ENCODE assay signal across 8 cellular contexts in the genomic region with DNA sequence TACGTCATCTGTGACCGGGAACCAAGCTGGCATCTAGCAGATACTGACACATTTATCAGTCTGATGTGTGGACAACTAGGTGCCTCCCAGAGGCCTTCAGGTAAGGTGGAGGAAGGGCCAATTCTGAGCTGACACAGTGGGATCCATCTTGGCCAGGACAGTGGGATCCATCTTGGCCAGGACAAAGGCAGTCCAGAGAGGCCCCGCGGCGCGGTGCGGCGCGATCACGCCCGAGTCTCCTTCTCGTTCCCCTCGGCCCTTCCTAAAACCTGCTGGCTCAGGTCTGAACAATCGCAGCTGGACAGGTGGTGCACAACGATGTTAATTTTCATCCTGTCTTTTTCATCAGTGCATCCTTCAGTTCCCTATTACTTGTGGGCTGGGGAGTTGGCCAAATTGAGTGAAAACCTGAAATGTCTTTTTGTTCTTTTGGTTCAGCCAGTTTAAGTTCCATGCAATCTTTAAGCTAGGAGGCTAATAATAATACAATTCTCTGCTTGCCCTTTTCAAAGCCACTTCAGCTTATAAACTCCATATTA. TPM values are rescaled to one million over a fixed set of nuclear protein-coding genes. Genes with fewer than 3 reads are reported as not detected.
DNase-seq lines count a peak whose midpoint lies in the region; ATAC-seq and TF ChIP-seq lines count a peak whose summit lies in the region.

No MANE protein-coding gene starts in this region.

- H3K9ac ChIP-seq in iPS-15b (ENCODE audit: low read depth, low read length): peak overlapping the region; percentile 97

- no peaks in the 10 kb centered on the region for H3K9me3 ChIP-seq in heart left ventricle
- H3K9me3 ChIP-seq in iPS-15b (ENCODE audit: control insufficient read depth, insufficient read depth, low read length): no peaks in the 10 kb centered on the region

- WGBS in heart left ventricle, 4 donors: 89 to 91% (median 90%) methylated on average over 15 of the region's 15 CpGs

- peaks cover 35% of the 10 kb centered on the region for H3K36me3 Mint-ChIP-seq in activated T-cell treated with anti-CD3 and anti-CD28 coated beads, Interleukin-2, amount 50 U/mL, for 24 hours (ENCODE audit: low read depth)
- peaks cover 4 to 14% of the 10 kb centered on the region in 2 donors for H3K36me3 Mint-ChIP-seq in stimulated activated naive B cell treated with anti-CD40 and anti-IgM and Interleukin-4, amounts not matched to agents 10 μg/mL and 1 μg/mL and 100 μg/mL, for 72 hours

- H3K27me3 ChIP-seq in heart left ventricle (peaks cover 0 to 4% (median 0%) of the 10 kb centered on the region in 9 donors), iPS-15b (ENCODE audit: control insufficient read depth, insufficient read depth, low read length) (no peaks in the 10 kb centered on the region)

- H3K27ac ChIP-seq in heart left ventricle: peak overlapping the region; percentile 98 to 100 (median 99)

- no peaks in the 10 kb centered on the region for H3K9me3 Mint-ChIP-seq in activated T-cell treated with anti-CD3 and anti-CD28 coated beads, Interleukin-2, amount 50 U/mL, for 24 hours
- no peaks in the 10 kb centered on the region for H3K9me3 Mint-ChIP-seq in stimulated activated naive B cell treated with anti-CD40 and anti-IgM and Interleukin-4, amounts not matched to agents 10 μg/mL and 1 μg/mL and 100 μg/mL, for 72 hours

- H3K36me3 ChIP-seq in heart left ventricle (peaks cover 0 to 6% (median 0%) of the 10 kb centered on the region in 9 donors), iPS-15b (ENCODE audit: control insufficient read depth, insufficient read depth, low read length) (peaks cover 3% of the 10 kb centered on the region)

- intact Hi-C loops in heart left ventricle (cut with DNase I): loop anchor here in 9 of 10 donors (5.0 to 10.0 kb wide), 3 partner anchors 39 to 49 kb away; no protein-coding TSS in a partner anchor
- intact Hi-C loops in Right ventricle myocardium superior (cut with DNase I): no loop called here

- ATAC-seq in heart left ventricle (no peak), Right ventricle myocardium superior (ENCODE audit: poor library complexity) (no peak), GM18873 (IDR thresholded peaks at IDR 0.05; ENCODE audit: low FRiP score, unreplicated experiment) (no peak), GM19023 (IDR thresholded peaks at IDR 0.05; ENCODE audit: unreplicated experiment) (no peak), GM18868 (IDR thresholded peaks at IDR 0.05; ENCODE audit: unreplicated experiment) (no peak)
- ATAC-seq in stimulated activated naive B cell treated with anti-CD40 and anti-IgM and Interleukin-4, amounts not matched to agents 10 μg/mL and 1 μg/mL and 100 μg/mL, for 72 hours (replicated peaks): no peak

- H3K27me3 Mint-ChIP-seq in activated T-cell treated with anti-CD3 and anti-CD28 coated beads, Interleukin-2, amount 50 U/mL, for 24 hours: no peaks in the 10 kb centered on the region
- H3K27me3 Mint-ChIP-seq in stimulated activated naive B cell treated with anti-CD40 and anti-IgM and Interleukin-4, amounts not matched to agents 10 μg/mL and 1 μg/mL and 100 μg/mL, for 72 hours: no peaks in the 10 kb centered on the region

- no peak for TF ChIP-seq CTCF in heart left ventricle (IDR thresholded peaks at IDR 0.05)

- H3K4me3 ChIP-seq in heart left ventricle (peak overlapping the region in 11 of 12 donors; percentile 72 to 99 (median 81)), iPS-15b (ENCODE audit: low read depth, low read length) (peak overlapping the region; percentile 98)

- H3K4me1 Mint-ChIP-seq in activated T-cell treated with anti-CD3 and anti-CD28 coated beads, Interleukin-2, amount 50 U/mL, for 24 hours (ENCODE audit: low read depth): peaks cover 37% of the 10 kb centered on the region
- H3K4me1 Mint-ChIP-seq in stimulated activated naive B cell treated with anti-CD40 and anti-IgM and Interleukin-4, amounts not matched to agents 10 μg/mL and 1 μg/mL and 100 μg/mL, for 72 hours: peaks cover 5 to 36% of the 10 kb centered on the region in 2 donors

- H3K4me1 ChIP-seq in heart left ventricle (peaks cover 11 to 37% (median 28%) of the 10 kb centered on the region in 12 donors), iPS-15b (ENCODE audit: control insufficient read depth, insufficient read depth, low read length) (peaks cover 6% of the 10 kb centered on the region)

- H3K4me3 Mint-ChIP-seq in activated T-cell treated with anti-CD3 and anti-CD28 coated beads, Interleukin-2, amount 50 U/mL, for 24 hours: peak overlapping the region; percentile 99
- peak overlapping the region; percentile 92 to 96 for H3K4me3 Mint-ChIP-seq in stimulated activated naive B cell treated with anti-CD40 and anti-IgM and Interleukin-4, amounts not matched to agents 10 μg/mL and 1 μg/mL and 100 μg/mL, for 72 hours

- H3K27ac Mint-ChIP-seq in activated T-cell treated with anti-CD3 and anti-CD28 coated beads, Interleukin-2, amount 50 U/mL, for 24 hours: peak overlapping the region; percentile 99
- H3K27ac Mint-ChIP-seq in stimulated activated naive B cell treated with anti-CD40 and anti-IgM and Interleukin-4, amounts not matched to agents 10 μg/mL and 1 μg/mL and 100 μg/mL, for 72 hours: peak overlapping the region; percentile 97

- TF ChIP-seq POLR2A in heart left ventricle (IDR thresholded peaks at IDR 0.05): no peak

- peak in 3 of 5 donors; percentile 38 to 41 (median 40) for DNase-seq in heart left ventricle
- no peak for DNase-seq in Right ventricle myocardium superior
- DNase-seq in activated T-cell treated with anti-CD3 and anti-CD28 coated beads, Interleukin-2, amount 50 U/mL, for 24 hours: peak; percentile 48
- no peak for DNase-seq in stimulated activated naive B cell treated with anti-CD40 and anti-IgM and Interleukin-4, amounts not matched to agents 10 μg/mL and 1 μg/mL and 100 μg/mL, for 72 hours

RNA-seq across cellular contexts. Expression of a gene that starts 0.5 kb away (rescaled TPM):
- total RNA-seq in heart left ventricle (100 to 1,000 TPM in 1 of 9 donors, 10 to 100 TPM in 8; 22.3 to 119 (median 53.4) TPM), Right ventricle myocardium superior (47.1 TPM)
- 10 to 100 TPM; 62.3 to 92.1 TPM for polyA plus RNA-seq in heart left ventricle

Comparison
In these comparisons a context has a peak if more than half of its experiments do, and no peak if none do; other contexts are left out.
1. DNase-seq: peak in heart left ventricle (3 of 5) and activated T-cell treated with anti-CD3 and anti-CD28 coated beads, Interleukin-2, amount 50 U/mL, for 24 hours (single experiment); none in Right ventricle myocardium superior (single experiment) and stimulated activated naive B cell treated with anti-CD40 and anti-IgM and Interleukin-4, amounts not matched to agents 10 μg/mL and 1 μg/mL and 100 μg/mL, for 72 hours (single experiment).